ENCODE assay signal across 13 cellular contexts in genomic region chr19:29217591-29217990, GRCh38. TPM values are rescaled to one million over a fixed set of nuclear protein-coding genes. Genes with fewer than 3 reads are reported as not detected.
DNase-seq lines count a peak whose midpoint lies in the region; ATAC-seq and TF ChIP-seq lines count a peak whose summit lies in the region.
"Had no signal": no experiment of that assay in that cellular context is flagged by ENCODE, and none has a peak within 500 bp of the region (broad histone marks: within the 10 kb centered on the region; RNA-seq: fewer than 3 reads in every experiment).

No MANE protein-coding gene starts in this region.

- H3K36me3 Mint-ChIP-seq in MCF 10A (ENCODE audit: insufficient read depth, unreplicated experiment) (no peaks in the 10 kb centered on the region), glutamatergic neuron (ENCODE audit: unreplicated experiment) (no peaks in the 10 kb centered on the region), nephron progenitor cell (ENCODE audit: low read depth) (no peaks in the 10 kb centered on the region)

- ATAC-seq in GM19351 (IDR thresholded peaks at IDR 0.05; ENCODE audit: unreplicated experiment): no peak
- ATAC-seq: GM23338 had no signal

- no peak overlapping the region for H3K4me3 Mint-ChIP-seq in MCF 10A (ENCODE audit: unreplicated experiment)
- peak overlapping the region; percentile 5 for H3K4me3 Mint-ChIP-seq in glutamatergic neuron (ENCODE audit: unreplicated experiment)
- no peak overlapping the region for H3K4me3 Mint-ChIP-seq in nephron progenitor cell
- H3K4me3 Mint-ChIP-seq: CD4-positive, alpha-beta T cell; GM23338 had no signal

- POLR2A ChIA-PET in MCF 10A (lab: Yijun Ruan, JAX): no interaction called here

- H3K9ac ChIP-seq in mammary epithelial cell (ENCODE audit: insufficient read depth, low read length): no peak overlapping the region

- no peak overlapping the region for H3K4me2 ChIP-seq in mammary epithelial cell (ENCODE audit: insufficient read depth, low read depth, low read length)
- H3K4me2 ChIP-seq: GM23338 had no signal

- H2AFZ ChIP-seq in mammary epithelial cell (ENCODE audit: low read depth, low read length): peak overlapping the region; percentile 14
- H2AFZ ChIP-seq: GM23338 had no signal

- WGBS in mammary epithelial cell (ENCODE audit: low coverage, missing lambda C conversion rate): 22% methylated on average over 6 of the region's 8 CpGs

- H3K27ac Mint-ChIP-seq in MCF 10A (ENCODE audit: low read depth, unreplicated experiment) (no peak overlapping the region), glutamatergic neuron (ENCODE audit: unreplicated experiment) (peak overlapping the region; percentile 5), nephron progenitor cell (peak overlapping the region; percentile 65)
- H3K27ac Mint-ChIP-seq: CD4-positive, alpha-beta T cell; GM23338 had no signal

- H3K27ac ChIP-seq in mammary epithelial cell (ENCODE audit: insufficient read depth, low read depth, low read length): no peak overlapping the region
- H3K27ac ChIP-seq: C4-2B had no signal

- intact Hi-C loops in mammary epithelial cell (cut with micrococcal nuclease) (loop anchor here (10.0 kb wide), 1 partner anchor 497 kb away; the partner anchor contains the start of gene C19orf12), MCF 10A (cut with micrococcal nuclease) (loop anchor here (10.0 kb wide), 1 partner anchor 497 kb away; the partner anchor contains the start of gene C19orf12)

- H3K9me3 ChIP-seq in mammary epithelial cell (replicated peaks; ENCODE audit: insufficient read depth, low read length): no peaks in the 10 kb centered on the region
- H3K9me3 ChIP-seq: Caco-2 had no signal

- no peak for DNase-seq in mammary epithelial cell
- DNase-seq in MCF 10A (ENCODE audit: unreplicated experiment): no peak
- DNase-seq in glutamatergic neuron: peak; percentile 24
- DNase-seq in nephron progenitor cell: peak; percentile 6
- DNase-seq in effector CD4-positive, alpha-beta T cell: no peak
- no peak for DNase-seq in SIG-M5 treated with dmso at 0.1 percent for 504 hours (lab: John Stamatoyannopoulos, UW; ENCODE audit: unreplicated experiment)
- DNase-seq: ACHN; Caco-2; CD4-positive, alpha-beta T cell; HCEC 1CT had no signal

- no peaks in the 10 kb centered on the region for H3K4me1 Mint-ChIP-seq in MCF 10A (ENCODE audit: insufficient read depth, unreplicated experiment)
- peaks cover 4% of the 10 kb centered on the region for H3K4me1 Mint-ChIP-seq in glutamatergic neuron (ENCODE audit: low read depth, unreplicated experiment)
- H3K4me1 Mint-ChIP-seq in nephron progenitor cell: peaks cover 30% of the 10 kb centered on the region

- CTCF ChIA-PET in mammary epithelial cell (lab: Charles Lee; ENCODE audit: low non-redundant PET): no interaction called here
- CTCF ChIA-PET in MCF 10A (lab: Yijun Ruan, JAX): no interaction called here

- H3K4me1 ChIP-seq in mammary epithelial cell (ENCODE audit: insufficient read depth, low read length): no peaks in the 10 kb centered on the region
- H3K4me1 ChIP-seq: Caco-2 had no signal

- no peaks in the 10 kb centered on the region for H3K27me3 ChIP-seq in mammary epithelial cell (ENCODE audit: insufficient read depth, low read length)

- TF ChIP-seq CTCF in mammary epithelial cell (conservative IDR thresholded peaks at IDR 0.05 in 1 of 2, IDR thresholded peaks at IDR 0.05 in 1 of 2; ENCODE audit: extremely low read depth in 1 of 2, insufficient read depth in 1 of 2, low read depth in 1 of 2, low read length in 2 of 2): no peak
- no peak for TF ChIP-seq CTCF in MCF 10A (IDR thresholded peaks at IDR 0.05; ENCODE audit: unreplicated experiment)
- TF ChIP-seq CTCF in glutamatergic neuron (IDR thresholded peaks at IDR 0.05; ENCODE audit: partially characterized antibody, unreplicated experiment): no peak
- TF ChIP-seq CTCF in nephron progenitor cell (IDR thresholded peaks at IDR 0.05): no peak

- peaks cover 4% of the 10 kb centered on the region for H3K79me2 ChIP-seq in mammary epithelial cell (ENCODE audit: insufficient read depth, low read length)

- H3K4me3 ChIP-seq in mammary epithelial cell (replicated peaks in 1 of 3; ENCODE audit: insufficient read depth in 1 of 3, low read depth in 2 of 3, low read length in 3 of 3): no peak overlapping the region
- H3K4me3 ChIP-seq: GM23338 had no signal

- in situ Hi-C loops in mammary epithelial cell (cut with MboI; ENCODE audit: low sequenced_read_pairs in 2 of 2): no loop called here

- BruUV-seq in mammary epithelial cell (replicated peaks; lab: Mats Ljungman, UMichigan): no TSS peak
- BruUV-seq in MCF 10A (replicated peaks; lab: Mats Ljungman, UMichigan): no TSS peak

- H3K36me3 ChIP-seq in mammary epithelial cell (ENCODE audit: insufficient read depth, low read length): no peaks in the 10 kb centered on the region

- dilution Hi-C loops in mammary epithelial cell (cut with HindIII; ENCODE audit: low sequenced_read_pairs): no loop called here

- no peaks in the 10 kb centered on the region for H4K20me1 ChIP-seq in mammary epithelial cell (ENCODE audit: insufficient read depth, low read length)

- peaks cover 15% of the 10 kb centered on the region for H3K27me3 Mint-ChIP-seq in MCF 10A (ENCODE audit: insufficient read depth, unreplicated experiment)
- H3K27me3 Mint-ChIP-seq in glutamatergic neuron (ENCODE audit: unreplicated experiment): peaks cover 5% of the 10 kb centered on the region
- peaks cover 58% of the 10 kb centered on the region for H3K27me3 Mint-ChIP-seq in nephron progenitor cell (ENCODE audit: low read depth, poor library complexity)

- H3K9me3 Mint-ChIP-seq in MCF 10A (ENCODE audit: unreplicated experiment) (no peaks in the 10 kb centered on the region), glutamatergic neuron (ENCODE audit: unreplicated experiment) (peaks cover 2% of the 10 kb centered on the region), nephron progenitor cell (peaks cover 3% of the 10 kb centered on the region)
- H3K9me3 Mint-ChIP-seq: CD4-positive, alpha-beta T cell; GM23338 had no signal

RNA-seq across cellular contexts. Expression of gene UQCRFS1, which starts 4.6 kb away (rescaled TPM):
- 10 to 100 TPM; 27.0 to 35.3 TPM for total RNA-seq in mammary epithelial cell
- polyA plus RNA-seq in mammary epithelial cell: 49.3 TPM
- polyA minus RNA-seq in mammary epithelial cell: 57.9 TPM
- total RNA-seq in MCF 10A (2022): 40.0 and 44.4 TPM in 2 replicates
- 34.9 TPM for total RNA-seq in glutamatergic neuron (ENCODE audit: unreplicated experiment)

Comparison
In these comparisons a context has a peak if more than half of its experiments do, and no peak if none do; other contexts are left out.
1. DNase-seq: peak in glutamatergic neuron (single experiment) and nephron progenitor cell (single experiment); none in mammary epithelial cell (single experiment), MCF 10A (single experiment), effector CD4-positive, alpha-beta T cell (single experiment) and SIG-M5 treated with dmso at 0.1 percent for 504 hours (single experiment).